Comparison of ENCODE assay signal across 29 cellular contexts in the genomic region with DNA sequence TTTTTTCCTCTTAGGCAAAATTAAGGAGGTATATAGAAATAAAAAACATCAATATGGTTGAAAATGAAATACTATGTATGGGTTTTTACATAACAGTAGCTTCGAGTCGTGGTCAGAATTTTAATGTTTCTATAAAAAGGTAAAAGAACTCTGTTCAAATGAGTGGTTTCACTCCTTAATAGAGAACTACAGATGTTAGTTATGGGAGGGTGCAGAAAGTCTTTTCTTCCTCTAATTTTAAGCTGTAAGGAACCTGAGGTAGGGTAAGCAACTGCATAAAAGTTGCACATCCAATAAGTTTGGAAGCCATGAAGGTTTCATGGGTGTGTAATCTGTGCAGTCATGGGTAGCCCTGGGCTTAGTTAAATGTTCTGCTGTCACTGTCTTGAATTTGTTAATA.
"Had no signal": no experiment of that assay in that cellular context is flagged by ENCODE, and none has a peak within 500 bp of the region (broad histone marks: within the 10 kb centered on the region; RNA-seq: fewer than 3 reads in every experiment).

No MANE protein-coding gene starts in this region.

- H3K27me3 ChIP-seq: brain microvascular endothelial cell, dorsolateral prefrontal cortex had no signal

- H3K4me3 Mint-ChIP-seq: activated B cell treated with CpG ODN at 0.5 μM for 24 hours; activated CD8-positive, alpha-beta T cell treated with anti-CD3 and anti-CD28 coated beads for 36 hours; activated naive CD8-positive, alpha-beta T cell; activated T-cell treated with anti-CD3 and anti-CD28 coated beads, Interleukin-2, amount 50 U/mL, for 4 hours; activated T-helper 17 cell treated with anti-CD3 and anti-CD28 coated beads, Interleukin-2, amount 50 U/mL, for 72 hours; central memory CD8-positive, alpha-beta T cell; dendritic cell treated with granulocyte-macrophage colony-stimulating factor and Interleukin-4, amounts not matched to agents 40 ng/mL and 50 ng/mL, for 4 days; endodermal cell; T-helper 2 cell treated with Interferon-gamma antibody and Interleukin-4, amounts not matched to agents 5 μg/mL and 100 μg/mL, for 36 hours had no signal

- ATAC-seq: activated CD4-positive, CD25-positive, alpha-beta regulatory T cell treated with anti-CD3 and anti-CD28 coated beads, Interleukin-2, amount 50 U/mL, for 24 hours; activated CD8-positive, alpha-beta T cell treated with anti-CD3 and anti-CD28 coated beads for 36 hours; activated T-cell treated with anti-CD3 and anti-CD28 coated beads, Interleukin-2, amount 50 U/mL, for 4 hours; activated T-helper 17 cell treated with anti-CD3 and anti-CD28 coated beads, Interleukin-2, amount 50 U/mL, for 72 hours; esophagus mucosa had no signal

- H3K4me1 Mint-ChIP-seq: activated B cell treated with CpG ODN at 0.5 μM for 24 hours; activated T-helper 17 cell treated with anti-CD3 and anti-CD28 coated beads, Interleukin-2, amount 50 U/mL, for 72 hours; central memory CD8-positive, alpha-beta T cell had no signal

- H3K27ac ChIP-seq: brain microvascular endothelial cell, coronary artery, dorsolateral prefrontal cortex, WERI-Rb-1 had no signal

- H3K4me3 ChIP-seq: coronary artery, dorsolateral prefrontal cortex had no signal

- H3K27me3 Mint-ChIP-seq: central memory CD8-positive, alpha-beta T cell had no signal

- H3K27ac Mint-ChIP-seq: activated B cell treated with CpG ODN at 0.5 μM for 24 hours; activated CD8-positive, alpha-beta T cell treated with anti-CD3 and anti-CD28 coated beads for 36 hours; activated naive CD8-positive, alpha-beta T cell; activated T-helper 17 cell treated with anti-CD3 and anti-CD28 coated beads, Interleukin-2, amount 50 U/mL, for 72 hours; dendritic cell treated with granulocyte-macrophage colony-stimulating factor and Interleukin-4, amounts not matched to agents 40 ng/mL and 50 ng/mL, for 4 days; endodermal cell; T-helper 2 cell treated with Interferon-gamma antibody and Interleukin-4, amounts not matched to agents 5 μg/mL and 100 μg/mL, for 36 hours had no signal

- H3K36me3 ChIP-seq: brain microvascular endothelial cell, WERI-Rb-1 had no signal

- H3K9me3 Mint-ChIP-seq: central memory CD8-positive, alpha-beta T cell; dendritic cell treated with granulocyte-macrophage colony-stimulating factor and Interleukin-4, amounts not matched to agents 40 ng/mL and 50 ng/mL, for 4 days; endodermal cell; T-helper 2 cell treated with Interferon-gamma antibody and Interleukin-4, amounts not matched to agents 5 μg/mL and 100 μg/mL, for 36 hours had no signal

- DNase-seq: activated B cell treated with CpG ODN at 0.5 μM for 24 hours; activated CD4-positive, alpha-beta T cell treated with anti-CD3 and anti-CD28 coated beads for 48 hours; activated CD4-positive, alpha-beta T cell treated with anti-CD3 and anti-CD28 coated beads, Interleukin-2, amount 50 U/mL, for 1 hour; activated CD4-positive, alpha-beta T cell treated with anti-CD3 and anti-CD28 coated beads, Interleukin-2, amount 50 U/mL, for 48 hours; activated CD8-positive, alpha-beta memory T cell treated with anti-CD3 and anti-CD28 coated beads for 24 hours; activated CD8-positive, alpha-beta T cell treated with anti-CD3 and anti-CD28 coated beads for 36 hours; activated effector memory CD4-positive, alpha-beta T cell treated with Interleukin-2 at 50 U/mL for 16 hours; activated gamma-delta T cell treated with Interleukin-2 at 50 U/mL for 16 hours; activated naive CD4-positive, alpha-beta T cell treated with anti-CD3 and anti-CD28 coated beads, Interleukin-2, amount 50 U/mL, for 16 hours; activated naive CD4-positive, alpha-beta T cell treated with Interleukin-2 at 50 U/mL for 16 hours; activated T-cell treated with anti-CD3 and anti-CD28 coated beads, Interleukin-2, amount 50 U/mL, for 4 hours; amniotic stem cell; anterior cingulate cortex; brain microvascular endothelial cell; dorsolateral prefrontal cortex; effector memory CD4-positive, alpha-beta T cell; endodermal cell; foreskin fibroblast; head of caudate nucleus; T1000; WERI-Rb-1 had no signal
